ENCODE assay signal across 10 cellular contexts in genomic region chr20:13681248-13682125, GRCh38. TPM values are rescaled to one million over a fixed set of nuclear protein-coding genes. Genes with fewer than 3 reads are reported as not detected.
DNase-seq lines count a peak whose midpoint lies in the region; ATAC-seq and TF ChIP-seq lines count a peak whose summit lies in the region.
"Had no signal": no experiment of that assay in that cellular context is flagged by ENCODE, and none has a peak within 500 bp of the region (broad histone marks: within the 10 kb centered on the region; RNA-seq: fewer than 3 reads in every experiment).

No MANE protein-coding gene starts in this region.

- TF ChIP-seq POLR2A in gastrocnemius medialis (IDR thresholded peaks at IDR 0.05) = no peak

- BruUV-seq in PC-9 (replicated peaks; lab: Mats Ljungman, UMichigan) = no TSS peak

- in situ Hi-C loops in gastrocnemius medialis (cut with MboI; ENCODE audit: low sequenced_read_pairs in 4 of 4) = no loop called here

- H4K20me1 ChIP-seq in PC-9 (ENCODE audit: insufficient read depth) = no peaks in the 10 kb centered on the region

- no peaks in the 10 kb centered on the region for H3K79me2 ChIP-seq in PC-9 (ENCODE audit: low read depth)

- peak; percentile 67 for ATAC-seq in GM19397 (IDR thresholded peaks at IDR 0.05; ENCODE audit: unreplicated experiment)
- peak; percentile 91 for ATAC-seq in HG03039 (IDR thresholded peaks at IDR 0.05; ENCODE audit: unreplicated experiment)
- ATAC-seq in gastrocnemius medialis = no peak

- H3K9me3 ChIP-seq in PC-9 (ENCODE audit: insufficient read depth, low read depth) (no peaks in the 10 kb centered on the region), gastrocnemius medialis (no peaks in the 10 kb centered on the region)

- H3K27me3 ChIP-seq in PC-9 (ENCODE audit: insufficient read depth, low read depth) (no peaks in the 10 kb centered on the region), gastrocnemius medialis (no peaks in the 10 kb centered on the region)

- DNase-seq in DMS53 treated with DMSO at 0.1 percent for 48 hours (lab: John Stamatoyannopoulos, UW; ENCODE audit: unreplicated experiment) = peak; percentile 79
- DNase-seq in PC-9 = peak in 1 of 2 experiments; percentile 4
- DNase-seq in medulla oblongata (ENCODE audit: extremely low spot score) = no peak
- DNase-seq in gastrocnemius medialis = no peak
- DNase-seq in activated naive CD4-positive, alpha-beta T cell treated with Interleukin-2 at 50 U/mL for 16 hours = no peak
- no peak for DNase-seq in epidermal melanocyte (ENCODE audit: insufficient read length, low spot score)
- DNase-seq: activated CD4-positive, alpha-beta T cell treated with anti-CD3 and anti-CD28 coated beads, Interleukin-2, amount 50 U/mL, for 48 hours; stimulated activated CD4-positive, alpha-beta T cell treated with anti-CD3 and anti-CD28 coated beads, Interleukin-1b, Interleukin-23, amount 100 ng/mL, for 48 hours had no signal

- 0 out of 2 replicates have a peak overlapping the region, but pooled peaks have one; percentile 39 for H2AFZ ChIP-seq in PC-9

- no peaks in the 10 kb centered on the region for H3K36me3 ChIP-seq in PC-9 (ENCODE audit: low read depth)
- no peaks in the 10 kb centered on the region for H3K36me3 ChIP-seq in gastrocnemius medialis

- POLR2A ChIA-PET in PC-9 (lab: Charles Lee; ENCODE audit: unreplicated experiment) = no interaction called here

- no peaks in the 10 kb centered on the region for H3K9me2 ChIP-seq in PC-9 (ENCODE audit: insufficient read depth)

- H3K4me1 ChIP-seq in PC-9 (replicated peaks; ENCODE audit: insufficient read depth) (peaks cover 5% of the 10 kb centered on the region; the same call in 1 of the 2 replicates), gastrocnemius medialis (no peaks in the 10 kb centered on the region)

- H3K27ac ChIP-seq in PC-9 (no peak overlapping the region), gastrocnemius medialis (no peak overlapping the region)

- TF ChIP-seq CTCF in PC-9 (conservative IDR thresholded peaks at IDR 0.05) (no peak), gastrocnemius medialis (IDR thresholded peaks at IDR 0.05 in 4 of 5, conservative IDR thresholded peaks at IDR 0.05 in 1 of 5) (no peak)

- H3K4me3 ChIP-seq in PC-9 = no peak overlapping the region
- no peak overlapping the region for H3K4me3 ChIP-seq in gastrocnemius medialis

- H3F3A ChIP-seq in PC-9 (ENCODE audit: insufficient read depth, low read depth) = no peaks in the 10 kb centered on the region

- H3K4me2 ChIP-seq in PC-9 = no peak overlapping the region

- intact Hi-C loops in PC-9 (cut with micrococcal nuclease; ENCODE audit: unreplicated experiment) = no loop called here
- intact Hi-C loops in gastrocnemius medialis (cut with DNase I; ENCODE audit: low total_unique reads) = no loop called here

- CTCF ChIA-PET in PC-9 (lab: Charles Lee) = interaction anchor here (0.8 kb wide), 1 partner anchor 758 kb away, joined by 10 read pairs; no protein-coding TSS in a partner anchor

RNA-seq across cellular contexts. Expression of gene TASP1, which starts 42.8 kb away (rescaled TPM):
- total RNA-seq in PC-9 (2021) = 24.9 and 25.9 TPM in 2 replicates
- total RNA-seq in gastrocnemius medialis = 1 to 10 TPM; 1.7 to 4.2 (median 2.7) TPM

Comparison
In these comparisons a context has a peak if more than half of its experiments do, and no peak if none do; other contexts are left out.
1. ATAC-seq: peak in GM19397 (single experiment) and HG03039 (single experiment); none in gastrocnemius medialis (0 of 2).